Comparison of ENCODE assay signal across 8 cellular contexts in genomic region chr13:79406597-79406908, GRCh38. TPM values are rescaled to one million over a fixed set of nuclear protein-coding genes. Genes with fewer than 3 reads are reported as not detected.
DNase-seq lines count a peak whose midpoint lies in the region; ATAC-seq lines count a peak whose summit lies in the region.

No MANE protein-coding gene starts in this region.

- POLR2A ChIA-PET in activated CD4-positive, alpha-beta T cell treated with anti-CD3 and anti-CD28 coated beads for 36 hours (lab: Charles Lee) = interaction anchor here (0.7 to 3.0 kb wide), 7 partner anchors 9 to 134 kb away, joined by 3 to 14 read pairs (median 4); partner anchors contain the start of gene NDFIP2

- H3K36me3 Mint-ChIP-seq in activated CD4-positive, alpha-beta T cell treated with anti-CD3 and anti-CD28 coated beads for 36 hours (ENCODE audit: low read depth) = peaks cover 18% of the 10 kb centered on the region
- H3K36me3 Mint-ChIP-seq in activated T-helper 2 cell treated with anti-CD3 and anti-CD28 coated beads, Interferon-gamma antibody, Interleukin-2, Interleukin-4, amounts not matched to agents 10 μg/mL and 5 μg/mL and 100 μg/mL, durations not matched to agents 14 hours and 24 hours and 36 hours (ENCODE audit: low read depth) = peaks cover 17% of the 10 kb centered on the region

- CTCF ChIA-PET in activated CD4-positive, alpha-beta T cell treated with anti-CD3 and anti-CD28 coated beads for 36 hours (lab: Charles Lee) = interaction anchor here (1.0 to 3.8 kb wide), 6 partner anchors 15 to 134 kb away, joined by 4 to 24 read pairs (median 8); partner anchors contain the start of gene NDFIP2

- no peak overlapping the region for H3K4me3 Mint-ChIP-seq in activated CD4-positive, alpha-beta T cell treated with anti-CD3 and anti-CD28 coated beads for 36 hours
- H3K4me3 Mint-ChIP-seq in activated T-helper 2 cell treated with anti-CD3 and anti-CD28 coated beads, Interferon-gamma antibody, Interleukin-2, Interleukin-4, amounts not matched to agents 10 μg/mL and 5 μg/mL and 100 μg/mL, durations not matched to agents 14 hours and 24 hours and 36 hours (ENCODE audit: low read depth) = peak overlapping the region; percentile 89
- peak overlapping the region; percentile 82 to 90 for H3K4me3 Mint-ChIP-seq in stimulated activated naive CD8-positive, alpha-beta T cell treated with anti-CD3 and anti-CD28 coated beads, Interleukin-15, amount 100 ng/mL, for 72 hours

- DNase-seq in activated CD4-positive, alpha-beta T cell treated with anti-CD3 and anti-CD28 coated beads for 36 hours = no peak
- DNase-seq in activated CD4-positive, alpha-beta T cell treated with anti-CD3 and anti-CD28 coated beads, Interleukin-2, amount 50 U/mL, for 1 hour = no peak
- DNase-seq in activated T-helper 2 cell treated with anti-CD3 and anti-CD28 coated beads, Interferon-gamma antibody, Interleukin-2, Interleukin-4, amounts not matched to agents 10 μg/mL and 5 μg/mL and 100 μg/mL, durations not matched to agents 14 hours and 24 hours and 36 hours (ENCODE audit: low spot score) = no peak
- DNase-seq in stimulated activated naive CD8-positive, alpha-beta T cell treated with anti-CD3 and anti-CD28 coated beads, Interleukin-15, amount 100 ng/mL, for 72 hours = no peak
- DNase-seq in SHP77 treated with DMSO at 0.1 percent for 48 hours (lab: John Stamatoyannopoulos, UW) = no peak

- H3K27ac Mint-ChIP-seq in activated CD4-positive, alpha-beta T cell treated with anti-CD3 and anti-CD28 coated beads for 36 hours = peak overlapping the region; percentile 98
- peak overlapping the region; percentile 97 for H3K27ac Mint-ChIP-seq in activated T-helper 2 cell treated with anti-CD3 and anti-CD28 coated beads, Interferon-gamma antibody, Interleukin-2, Interleukin-4, amounts not matched to agents 10 μg/mL and 5 μg/mL and 100 μg/mL, durations not matched to agents 14 hours and 24 hours and 36 hours
- H3K27ac Mint-ChIP-seq in stimulated activated naive CD8-positive, alpha-beta T cell treated with anti-CD3 and anti-CD28 coated beads, Interleukin-15, amount 100 ng/mL, for 72 hours = peak overlapping the region; percentile 96 to 98

- peak overlapping the region; percentile 92 for H3K4me3 ChIP-seq in iPS-18c (ENCODE audit: insufficient read depth, low read depth, low read length)

- ATAC-seq in activated CD4-positive, alpha-beta T cell treated with anti-CD3 and anti-CD28 coated beads for 36 hours = peak; percentile 31
- ATAC-seq in HG03103 (IDR thresholded peaks at IDR 0.05; ENCODE audit: low read depth, unreplicated experiment) (peak; percentile 25), HG03196 (IDR thresholded peaks at IDR 0.05; ENCODE audit: unreplicated experiment) (no peak)
- ATAC-seq in stimulated activated naive CD8-positive, alpha-beta T cell treated with anti-CD3 and anti-CD28 coated beads, Interleukin-15, amount 100 ng/mL, for 72 hours = peak; percentile 56

- intact Hi-C loops in activated CD4-positive, alpha-beta T cell treated with anti-CD3 and anti-CD28 coated beads for 36 hours (cut with DNase I, micrococcal nuclease) = loop anchor here (1.0 to 10.0 kb wide), 7 partner anchors 14 to 752 kb away; partner anchors contain the start of genes NDFIP2 (in 2 of the 2) and OBI1 (in 2 of the 2)
- intact Hi-C loops in activated T-helper 2 cell treated with anti-CD3 and anti-CD28 coated beads, Interferon-gamma antibody, Interleukin-2, Interleukin-4, amounts not matched to agents 10 μg/mL and 5 μg/mL and 100 μg/mL, durations not matched to agents 14 hours and 24 hours and 36 hours (cut with micrococcal nuclease) = loop anchor here (1.0 to 10.0 kb wide), 7 partner anchors 14 to 1382 kb away; partner anchors contain the start of genes NDFIP2 and OBI1

- H3K4me1 Mint-ChIP-seq in activated CD4-positive, alpha-beta T cell treated with anti-CD3 and anti-CD28 coated beads for 36 hours = peaks cover 38% of the 10 kb centered on the region
- peaks cover 37% of the 10 kb centered on the region for H3K4me1 Mint-ChIP-seq in activated T-helper 2 cell treated with anti-CD3 and anti-CD28 coated beads, Interferon-gamma antibody, Interleukin-2, Interleukin-4, amounts not matched to agents 10 μg/mL and 5 μg/mL and 100 μg/mL, durations not matched to agents 14 hours and 24 hours and 36 hours (ENCODE audit: low read depth)
- peaks cover 33% of the 10 kb centered on the region for H3K4me1 Mint-ChIP-seq in stimulated activated naive CD8-positive, alpha-beta T cell treated with anti-CD3 and anti-CD28 coated beads, Interleukin-15, amount 100 ng/mL, for 72 hours

- no peaks in the 10 kb centered on the region for H3K9me3 Mint-ChIP-seq in activated CD4-positive, alpha-beta T cell treated with anti-CD3 and anti-CD28 coated beads for 36 hours (ENCODE audit: low read depth)
- H3K9me3 Mint-ChIP-seq in activated T-helper 2 cell treated with anti-CD3 and anti-CD28 coated beads, Interferon-gamma antibody, Interleukin-2, Interleukin-4, amounts not matched to agents 10 μg/mL and 5 μg/mL and 100 μg/mL, durations not matched to agents 14 hours and 24 hours and 36 hours = no peaks in the 10 kb centered on the region
- no peaks in the 10 kb centered on the region for H3K9me3 Mint-ChIP-seq in stimulated activated naive CD8-positive, alpha-beta T cell treated with anti-CD3 and anti-CD28 coated beads, Interleukin-15, amount 100 ng/mL, for 72 hours

- no peaks in the 10 kb centered on the region for H3K9me3 ChIP-seq in iPS-18c (ENCODE audit: control insufficient read depth, insufficient read depth, low read length)

- H3K27me3 Mint-ChIP-seq in activated CD4-positive, alpha-beta T cell treated with anti-CD3 and anti-CD28 coated beads for 36 hours = no peaks in the 10 kb centered on the region
- H3K27me3 Mint-ChIP-seq in activated T-helper 2 cell treated with anti-CD3 and anti-CD28 coated beads, Interferon-gamma antibody, Interleukin-2, Interleukin-4, amounts not matched to agents 10 μg/mL and 5 μg/mL and 100 μg/mL, durations not matched to agents 14 hours and 24 hours and 36 hours (ENCODE audit: low read depth) = no peaks in the 10 kb centered on the region
- no peaks in the 10 kb centered on the region for H3K27me3 Mint-ChIP-seq in stimulated activated naive CD8-positive, alpha-beta T cell treated with anti-CD3 and anti-CD28 coated beads, Interleukin-15, amount 100 ng/mL, for 72 hours

RNA-seq across cellular contexts. Expression of gene RBM26, which starts 0.5 kb away (rescaled TPM):
- total RNA-seq in activated CD4-positive, alpha-beta T cell treated with anti-CD3 and anti-CD28 coated beads for 36 hours = 10 to 100 TPM; 61.3 to 79.6 TPM
- total RNA-seq in activated T-helper 2 cell treated with anti-CD3 and anti-CD28 coated beads, Interferon-gamma antibody, Interleukin-2, Interleukin-4, amounts not matched to agents 10 μg/mL and 5 μg/mL and 100 μg/mL, durations not matched to agents 14 hours and 24 hours and 36 hours = 93.7 and 94.2 TPM in 2 replicates
